Comparison of ENCODE assay signal across 25 cellular contexts in the genomic region with DNA sequence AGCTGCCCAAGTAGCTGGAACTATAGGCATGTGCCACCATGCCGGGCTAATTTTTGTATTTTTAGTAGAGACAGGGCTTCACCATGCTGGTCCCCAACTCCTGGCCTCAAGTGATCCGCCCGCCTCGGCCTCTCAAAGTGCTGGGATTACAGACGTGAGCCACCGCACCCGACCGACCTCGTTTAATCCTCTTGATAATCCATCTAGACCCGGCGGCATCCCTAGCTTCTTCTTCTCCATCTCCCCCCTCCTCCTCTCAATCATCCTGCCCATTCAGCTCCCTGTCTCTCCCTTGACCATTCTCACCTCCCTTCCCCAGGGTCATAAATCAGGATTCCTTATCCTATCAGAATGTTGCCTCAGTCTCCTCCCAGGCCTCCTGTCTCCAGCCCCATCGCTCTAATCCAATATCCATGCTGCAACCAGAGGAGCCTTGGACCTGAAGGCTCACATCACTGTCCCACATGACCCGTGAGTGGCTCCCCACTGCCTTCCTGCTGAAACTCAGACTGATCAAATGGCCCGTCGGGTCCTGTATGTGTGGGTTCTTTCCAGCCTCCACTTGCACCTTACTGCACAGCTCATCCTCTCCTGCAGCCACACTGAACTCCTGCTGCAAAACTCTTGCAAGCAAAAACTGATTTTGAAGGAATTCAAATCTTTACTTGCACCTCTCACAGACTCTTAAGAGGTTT.
A peak's percentile ranks its signal among the peaks of the same experiment; 100 is the strongest.
DNase-seq lines count a peak whose midpoint lies in the region; ATAC-seq, FAIRE-seq and TF ChIP-seq lines count a peak whose summit lies in the region.
"Had no signal": no experiment of that assay in that cellular context is flagged by ENCODE, and none has a peak within 500 bp of the region (broad histone marks: within the 10 kb centered on the region; RNA-seq: fewer than 3 reads in every experiment).

No MANE protein-coding gene starts in this region.

- no peaks in the 10 kb centered on the region for H3K23me2 ChIP-seq in H9 (ENCODE audit: insufficient read length, low read depth, low read length, poor library complexity, severe bottlenecking)

- no peak overlapping the region for H3K56ac ChIP-seq in H9 (ENCODE audit: insufficient read length, low read depth, low read length)

- H3K4ac ChIP-seq in H9 (ENCODE audit: low read depth, low read length): no peak overlapping the region

- H3K27ac Mint-ChIP-seq in H9: no peak overlapping the region
- H3K27ac Mint-ChIP-seq in stimulated activated effector memory CD8-positive, alpha-beta T cell treated with anti-CD3 and anti-CD28 coated beads, Interleukin-12 subunit alpha, Interleukin-12 subunit beta, amount 100 ng/mL, for 72 hours: no peak overlapping the region
- H3K27ac Mint-ChIP-seq: B cell, CD14-positive monocyte had no signal

- H3K36me3 ChIP-seq in RWPE2 (ENCODE audit: low read depth) (no peaks in the 10 kb centered on the region), kidney (ENCODE audit: control insufficient read depth in 1 of 2, insufficient read depth in 2 of 2, low read length in 2 of 2) (no peaks in the 10 kb centered on the region)

- no peak overlapping the region for H3K14ac ChIP-seq in H9 (ENCODE audit: insufficient read depth, low read length)

- no peak overlapping the region for H4K8ac ChIP-seq in H9 (replicated peaks; ENCODE audit: insufficient read length, low read depth, low read length)

- no peak overlapping the region for H3K9ac ChIP-seq in H9 (ENCODE audit: extremely low read depth, insufficient read length, low read length)
- H3K9ac ChIP-seq in kidney (ENCODE audit: low read length in 2 of 2): no peak overlapping the region

- peaks cover 16% of the 10 kb centered on the region for H3K27me3 Mint-ChIP-seq in H9 (ENCODE audit: low read depth)

- H2BK12ac ChIP-seq in H9 (ENCODE audit: insufficient read length, low read depth, low read length): no peak overlapping the region

- TF ChIP-seq CTCF in H9 (conservative IDR thresholded peaks at IDR 0.05): no peak
- no peak for TF ChIP-seq CTCF in RWPE2 (IDR thresholded peaks at IDR 0.05; ENCODE audit: poor library complexity, severe bottlenecking)
- TF ChIP-seq CTCF in kidney (IDR thresholded peaks at IDR 0.05; ENCODE audit: borderline replicate concordance, extremely low read depth, insufficient read depth): no peak

- intact Hi-C loops in kidney (cut with DNase I): no loop called here

- ATAC-seq in RWPE2 (ENCODE audit: low read depth): no peak
- ATAC-seq in stimulated activated effector memory CD8-positive, alpha-beta T cell treated with anti-CD3 and anti-CD28 coated beads, Interleukin-12 subunit alpha, Interleukin-12 subunit beta, amount 100 ng/mL, for 72 hours: no peak
- ATAC-seq in HG03432 (IDR thresholded peaks at IDR 0.05; ENCODE audit: unreplicated experiment): no peak
- ATAC-seq: A549 had no signal

- peak; percentile 16 for DNase-seq in H9
- DNase-seq in RWPE2 (ENCODE audit: low spot score): peak; percentile 21
- peak; percentile 28 for DNase-seq in kidney
- peak; percentile 6 for DNase-seq in retina
- DNase-seq in iPS-NIHi11 (ENCODE audit: low spot score): no peak
- no peak for DNase-seq in hepatic stellate cell (ENCODE audit: low spot score)
- DNase-seq in stimulated activated effector memory CD8-positive, alpha-beta T cell treated with anti-CD3 and anti-CD28 coated beads, Interleukin-12 subunit alpha, Interleukin-12 subunit beta, amount 100 ng/mL, for 72 hours (ENCODE audit: low spot score in 2 of 2): no peak
- DNase-seq: DMS53, EL, GF-D8, KBM-7, MM.1S, NCI-H1048, NCI-H1417 treated with DMSO at 0.1 percent for 48 hours, NCI-H1930, NCI-H69, PC-9, RPMI8226, SHP77 treated with DMSO at 0.1 percent for 48 hours had no signal

- H3K27ac ChIP-seq in H9 (ENCODE audit: insufficient read length, low read depth, low read length) (no peak overlapping the region), RWPE2 (ENCODE audit: poor library complexity, severe bottlenecking) (no peak overlapping the region), kidney (ENCODE audit: low read depth in 2 of 2, low read length in 2 of 2) (no peak overlapping the region)
- H3K27ac ChIP-seq: A549, PC-9 had no signal

- no peak overlapping the region for H3K18ac ChIP-seq in H9 (ENCODE audit: insufficient read length, low read depth, low read length)

- no peak overlapping the region for H2AK5ac ChIP-seq in H9 (ENCODE audit: insufficient read length, low read length)

- no peak overlapping the region for H4K5ac ChIP-seq in H9 (ENCODE audit: insufficient read length, low read depth, low read length)

- no peak overlapping the region for H3K23ac ChIP-seq in H9 (ENCODE audit: insufficient read length, low read depth, low read length)

- no CpG with 5 or more reads among the region's 15 CpGs for WGBS in H9 (ENCODE audit: extremely low coverage, insufficient read length, low lambda C conversion rate)

- H3K36me3 Mint-ChIP-seq in H9 (ENCODE audit: insufficient read depth in 1 of 3, low read depth in 3 of 3): no peaks in the 10 kb centered on the region
- H3K36me3 Mint-ChIP-seq in stimulated activated effector memory CD8-positive, alpha-beta T cell treated with anti-CD3 and anti-CD28 coated beads, Interleukin-12 subunit alpha, Interleukin-12 subunit beta, amount 100 ng/mL, for 72 hours: no peaks in the 10 kb centered on the region
- H3K36me3 Mint-ChIP-seq: CD14-positive monocyte had no signal

- H2BK15ac ChIP-seq in H9 (ENCODE audit: low read depth, low read length): no peak overlapping the region

- H3K9me3 Mint-ChIP-seq in H9: no peaks in the 10 kb centered on the region
- no peaks in the 10 kb centered on the region for H3K9me3 Mint-ChIP-seq in stimulated activated effector memory CD8-positive, alpha-beta T cell treated with anti-CD3 and anti-CD28 coated beads, Interleukin-12 subunit alpha, Interleukin-12 subunit beta, amount 100 ng/mL, for 72 hours
- H3K9me3 Mint-ChIP-seq: CD14-positive monocyte had no signal

- no peaks in the 10 kb centered on the region for H3K9me3 ChIP-seq in H9 (ENCODE audit: control insufficient read depth, low read depth, low read length)
- H3K9me3 ChIP-seq in RWPE2 (ENCODE audit: severe bottlenecking): no peaks in the 10 kb centered on the region
- no peaks in the 10 kb centered on the region for H3K9me3 ChIP-seq in kidney (ENCODE audit: control insufficient read depth in 1 of 2, low read length in 2 of 2)
- H3K9me3 ChIP-seq: A549 had no signal

- H3K4me2 ChIP-seq in H9 (ENCODE audit: insufficient read depth, insufficient read length, low read length): no peak overlapping the region
- H3K4me2 ChIP-seq: A549, PC-9 had no signal

- no peak for FAIRE-seq in kidney (lab: Jason Lieb, UNC)
- FAIRE-seq: A549, D721Med, GM19239 had no signal

- H2BK120ac ChIP-seq in H9 (ENCODE audit: low read depth, low read length, poor library complexity, severe bottlenecking): no peak overlapping the region

- H2BK20ac ChIP-seq in H9 (ENCODE audit: low read depth, low read length, poor library complexity, severe bottlenecking): no peak overlapping the region

- no peak overlapping the region for H3K4me3 Mint-ChIP-seq in H9
- H3K4me3 Mint-ChIP-seq in stimulated activated effector memory CD8-positive, alpha-beta T cell treated with anti-CD3 and anti-CD28 coated beads, Interleukin-12 subunit alpha, Interleukin-12 subunit beta, amount 100 ng/mL, for 72 hours: no peak overlapping the region
- H3K4me3 Mint-ChIP-seq: B cell, CD14-positive monocyte had no signal

- H3K4me1 ChIP-seq in H9 (ENCODE audit: insufficient read depth, low read length): no peaks in the 10 kb centered on the region
- no peaks in the 10 kb centered on the region for H3K4me1 ChIP-seq in RWPE2 (ENCODE audit: insufficient read depth, poor library complexity, severe bottlenecking)
- no peaks in the 10 kb centered on the region for H3K4me1 ChIP-seq in kidney (ENCODE audit: control insufficient read depth in 1 of 2, insufficient read depth in 1 of 2, low read depth in 1 of 2, low read length in 2 of 2)
- H3K4me1 ChIP-seq: A549 had no signal

- H3T11ph ChIP-seq in H9 (ENCODE audit: low read length): no peak overlapping the region

- H4K91ac ChIP-seq in H9 (ENCODE audit: insufficient read length, low read depth, low read length): no peak overlapping the region

- no peaks in the 10 kb centered on the region for H3K4me1 Mint-ChIP-seq in H9
- H3K4me1 Mint-ChIP-seq in stimulated activated effector memory CD8-positive, alpha-beta T cell treated with anti-CD3 and anti-CD28 coated beads, Interleukin-12 subunit alpha, Interleukin-12 subunit beta, amount 100 ng/mL, for 72 hours: no peaks in the 10 kb centered on the region
- H3K4me1 Mint-ChIP-seq: B cell, CD14-positive monocyte had no signal

- H3K79me2 ChIP-seq in H9 (ENCODE audit: insufficient read depth, low read length): no peaks in the 10 kb centered on the region

- H3K27me3 ChIP-seq in H9 (ENCODE audit: insufficient read depth, low read length) (no peaks in the 10 kb centered on the region), RWPE2 (ENCODE audit: insufficient read depth, poor library complexity, severe bottlenecking) (no peaks in the 10 kb centered on the region)

- H2AFZ ChIP-seq in H9 (ENCODE audit: low read length): no peak overlapping the region
- H2AFZ ChIP-seq: PC-9 had no signal

- H3K79me1 ChIP-seq in H9 (ENCODE audit: insufficient read depth, low read depth, low read length, poor library complexity, severe bottlenecking): no peaks in the 10 kb centered on the region

- no peak overlapping the region for H2BK5ac ChIP-seq in H9 (ENCODE audit: insufficient read length, low read length)

- peaks cover 3% of the 10 kb centered on the region for H4K20me1 ChIP-seq in H9 (ENCODE audit: control insufficient read depth, insufficient read depth, insufficient read length)

- no peak overlapping the region for H3K4me3 ChIP-seq in RWPE2 (ENCODE audit: severe bottlenecking)
- H3K4me3 ChIP-seq in kidney (ENCODE audit: low read length in 2 of 2): no peak overlapping the region
- H3K4me3 ChIP-seq: A549, PC-9 had no signal

Comparison
In these comparisons a context has a peak if more than half of its experiments do, and no peak if none do; other contexts are left out.
1. DNase-seq: peak in H9 (single experiment), RWPE2 (single experiment), kidney (single experiment) and retina (single experiment); none in iPS-NIHi11 (single experiment), hepatic stellate cell (single experiment) and stimulated activated effector memory CD8-positive, alpha-beta T cell treated with anti-CD3 and anti-CD28 coated beads, Interleukin-12 subunit alpha, Interleukin-12 subunit beta, amount 100 ng/mL, for 72 hours (0 of 2).